Comparison of ENCODE assay signal across 8 cellular contexts in genomic region chr5:32312194-32312681, GRCh38. TPM values are rescaled to one million over a fixed set of nuclear protein-coding genes. Genes with fewer than 3 reads are reported as not detected.
DNase-seq lines count a peak whose midpoint lies in the region; ATAC-seq, FAIRE-seq and TF ChIP-seq lines count a peak whose summit lies in the region.

No MANE protein-coding gene starts in this region.

- intact Hi-C loops in CD14-positive monocyte (cut with micrococcal nuclease) = loop anchor here (5.0 to 10.0 kb wide), 3 partner anchors 77 to 140 kb away; partner anchors contain the start of gene GOLPH3 (in 1 of the 2)
- intact Hi-C loops in Right ventricle myocardium inferior (cut with DNase I) = loop anchor here (2.0 to 5.0 kb wide), 2 partner anchors 37 to 80 kb away; no protein-coding TSS in a partner anchor
- intact Hi-C loops in pancreas (cut with DNase I) = no loop called here

- no peak for TF ChIP-seq CTCF in CD14-positive monocyte (IDR thresholded peaks at IDR 0.05)
- TF ChIP-seq CTCF in pancreas (IDR thresholded peaks at IDR 0.05) = no peak

- FAIRE-seq in pancreas (lab: Jason Lieb, UNC) (no peak), urothelium cell line (lab: Jason Lieb, UNC) (no peak)

- H3K36me3 ChIP-seq in pancreas = no peaks in the 10 kb centered on the region

- peaks cover 1 to 5% (median 2%) of the 10 kb centered on the region in 3 donors for H3K27me3 Mint-ChIP-seq in CD14-positive monocyte (ENCODE audit: low read depth in 3 of 3)

- H3K27ac ChIP-seq in pancreas = peak overlapping the region; percentile 97 to 99 (median 98)

- H3K9me3 Mint-ChIP-seq in CD14-positive monocyte = no peaks in the 10 kb centered on the region

- ATAC-seq in GM19351 (IDR thresholded peaks at IDR 0.05; ENCODE audit: unreplicated experiment) (peak; percentile 22), HG03469 (IDR thresholded peaks at IDR 0.05; ENCODE audit: unreplicated experiment) (peak; percentile 13), Right ventricle myocardium inferior (peak; percentile 6), pancreas (peak; percentile 10 to 41 (median 30))

- peak overlapping the region; percentile 8 to 89 (median 83) for H3K27ac Mint-ChIP-seq in CD14-positive monocyte

- no peak for DNase-seq in CD14-positive monocyte (ENCODE audit: low spot score)
- DNase-seq in RPMI7951 (ENCODE audit: low read depth) = peak; percentile 58
- peak; percentile 6 for DNase-seq in activated naive CD8-positive, alpha-beta T cell treated with anti-CD3 and anti-CD28 coated beads, Interleukin-2, amount 50 U/mL, for 16 hours (ENCODE audit: low read depth, low spot score)
- DNase-seq in Right ventricle myocardium inferior (ENCODE audit: missing footprints) = peak; percentile 87
- peak; percentile 53 to 90 (median 75) for DNase-seq in pancreas
- peak; percentile 72 for DNase-seq in urothelium cell line (ENCODE audit: low spot score)

- H3K4me1 ChIP-seq in pancreas = peaks cover 24 to 41% (median 34%) of the 10 kb centered on the region in 3 donors

- WGBS in pancreas, 2 donors = 0% methylated on average over 32 to 46 of the region's 46 CpGs

- peaks cover 42% of the 10 kb centered on the region for H3K4me1 Mint-ChIP-seq in CD14-positive monocyte

- H3K4me3 ChIP-seq in pancreas = peak overlapping the region; percentile 77 to 98 (median 91)

- H3K27me3 ChIP-seq in pancreas = no peaks in the 10 kb centered on the region

- peak overlapping the region; percentile 92 to 97 for H3K4me3 Mint-ChIP-seq in CD14-positive monocyte

- no peaks in the 10 kb centered on the region for H3K9me3 ChIP-seq in pancreas

- peaks cover 0 to 12% of the 10 kb centered on the region in 2 donors for H3K36me3 Mint-ChIP-seq in CD14-positive monocyte

RNA-seq across cellular contexts. Expression of gene MTMR12, which starts 0.5 kb away (rescaled TPM):
- polyA plus RNA-seq in CD14-positive monocyte = 10 to 100 TPM; 17.3 to 19.0 TPM
- total RNA-seq in RPMI7951 (2014; rRNA removed; shearing (Covaris generic)) = 8.7 and 9.1 TPM in 2 replicates
- 18.7 TPM for total RNA-seq in Right ventricle myocardium inferior
- total RNA-seq in pancreas = 10 to 100 TPM; 20.3 to 32.3 (median 22.1) TPM
- polyA plus RNA-seq in pancreas = 10 to 100 TPM in 1 of 2 donors, 1 to 10 TPM in 1; 9.7 to 16.2 TPM

Comparison
In these comparisons a context has a peak if more than half of its experiments do, and no peak if none do; other contexts are left out.
1. intact Hi-C loops: an anchor here in CD14-positive monocyte (5.0 to 10.0 kb wide) and Right ventricle myocardium inferior (2.0 to 5.0 kb wide); none called in pancreas.